Comparison of ENCODE assay signal across 20 cellular contexts in the genomic region with DNA sequence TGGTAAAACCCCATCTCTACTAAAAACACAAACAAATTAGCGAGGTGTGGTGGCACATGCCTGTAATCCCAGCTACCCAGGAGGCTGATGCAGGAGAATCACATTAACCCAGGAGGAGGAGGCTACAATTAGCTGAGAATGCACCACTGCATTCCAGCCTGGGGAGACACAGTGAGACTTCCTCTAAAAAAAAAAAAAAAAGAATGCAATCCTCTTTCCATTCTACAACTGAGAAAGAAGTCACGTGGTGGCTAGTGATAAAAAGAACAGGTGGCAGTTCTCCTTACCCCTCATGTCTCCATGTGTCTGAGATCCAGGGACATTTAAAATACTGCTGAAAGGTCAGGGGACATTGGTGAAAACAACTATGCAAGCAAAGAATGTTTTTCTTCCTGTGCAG. TPM values are rescaled to one million over a fixed set of nuclear protein-coding genes. Genes with fewer than 3 reads are reported as not detected.
DNase-seq lines count a peak whose midpoint lies in the region; ATAC-seq and TF ChIP-seq lines count a peak whose summit lies in the region.
"Had no signal": no experiment of that assay in that cellular context is flagged by ENCODE, and none has a peak within 500 bp of the region (broad histone marks: within the 10 kb centered on the region; RNA-seq: fewer than 3 reads in every experiment).

No MANE protein-coding gene starts in this region.

- H3K9me3 ChIP-seq in upper lobe of right lung, result no peaks in the 10 kb centered on the region
- H3K9me3 ChIP-seq: SK-N-SH had no signal

- peak; percentile 28 for DNase-seq in NCI-H82 (lab: John Stamatoyannopoulos, UW)
- no peak for DNase-seq in NCI-H82 treated with DMSO at 0.1 percent for 48 hours (lab: John Stamatoyannopoulos, UW; ENCODE audit: unreplicated experiment)
- peak; percentile 17 for DNase-seq in WTC11 (ENCODE audit: low spot score)
- peak; percentile 41 for DNase-seq in iPS-NIHi7 (ENCODE audit: extremely low spot score)
- no peak for DNase-seq in type B pancreatic cell (ENCODE audit: extremely low spot score, unreplicated experiment)
- no peak for DNase-seq in activated T-helper 2 cell treated with anti-CD3 and anti-CD28 coated beads, Interferon-gamma antibody, Interleukin-2, Interleukin-4, amounts not matched to agents 10 μg/mL and 5 μg/mL and 100 μg/mL, durations not matched to agents 14 hours and 24 hours and 36 hours (ENCODE audit: low spot score)
- no peak for DNase-seq in activated CD4-positive, CD25-positive, alpha-beta regulatory T cell (lab: John Stamatoyannopoulos, UW)
- no peak for DNase-seq in upper lobe of right lung
- DNase-seq: COR-L47, DND-41, HCEC 1CT, KBM-7, NCI-H1048, NCI-H1694, NCI-H345, NCI-H526 treated with DMSO at 0.1 percent for 48 hours, SK-N-SH had no signal

- CTCF ChIA-PET in WTC11 (lab: Charles Lee), result interaction anchor here (0.7 to 1.0 kb wide), 2 partner anchors 55 to 57 kb away, joined by 3 read pairs; no protein-coding TSS in a partner anchor

- POLR2A ChIA-PET in WTC11 (lab: Charles Lee), result no interaction called here

- peaks cover 48% of the 10 kb centered on the region for H3K27me3 Mint-ChIP-seq in WTC11 (ENCODE audit: low read depth)
- H3K27me3 Mint-ChIP-seq in type B pancreatic cell, result no peaks in the 10 kb centered on the region
- no peaks in the 10 kb centered on the region for H3K27me3 Mint-ChIP-seq in activated T-helper 2 cell treated with anti-CD3 and anti-CD28 coated beads, Interferon-gamma antibody, Interleukin-2, Interleukin-4, amounts not matched to agents 10 μg/mL and 5 μg/mL and 100 μg/mL, durations not matched to agents 14 hours and 24 hours and 36 hours (ENCODE audit: low read depth)

- TF ChIP-seq CTCF in WTC11 (IDR thresholded peaks at IDR 0.05) (no peak), type B pancreatic cell (conservative IDR thresholded peaks at IDR 0.05) (no peak), upper lobe of right lung (IDR thresholded peaks at IDR 0.05) (no peak)

- H3K9me3 Mint-ChIP-seq in WTC11 (peaks cover 12% of the 10 kb centered on the region), type B pancreatic cell (no peaks in the 10 kb centered on the region)
- H3K9me3 Mint-ChIP-seq in activated T-helper 2 cell treated with anti-CD3 and anti-CD28 coated beads, Interferon-gamma antibody, Interleukin-2, Interleukin-4, amounts not matched to agents 10 μg/mL and 5 μg/mL and 100 μg/mL, durations not matched to agents 14 hours and 24 hours and 36 hours, result no peaks in the 10 kb centered on the region

- no peak overlapping the region for H3K27ac ChIP-seq in upper lobe of right lung
- H3K27ac ChIP-seq: C4-2B had no signal

- H3K36me3 ChIP-seq in upper lobe of right lung, result no peaks in the 10 kb centered on the region

- H3K36me3 Mint-ChIP-seq in WTC11, result no peaks in the 10 kb centered on the region
- H3K36me3 Mint-ChIP-seq in type B pancreatic cell, result no peaks in the 10 kb centered on the region
- H3K36me3 Mint-ChIP-seq in activated T-helper 2 cell treated with anti-CD3 and anti-CD28 coated beads, Interferon-gamma antibody, Interleukin-2, Interleukin-4, amounts not matched to agents 10 μg/mL and 5 μg/mL and 100 μg/mL, durations not matched to agents 14 hours and 24 hours and 36 hours (ENCODE audit: low read depth), result no peaks in the 10 kb centered on the region

- H3K4me1 ChIP-seq in upper lobe of right lung, result no peaks in the 10 kb centered on the region

- H3K4me3 ChIP-seq in upper lobe of right lung, result no peak overlapping the region

- ATAC-seq in WTC11 (peak; percentile 97), upper lobe of right lung (no peak)
- ATAC-seq: Panc1, Right ventricle myocardium inferior had no signal

- no peak overlapping the region for H3K4me3 Mint-ChIP-seq in WTC11
- H3K4me3 Mint-ChIP-seq in type B pancreatic cell, result no peak overlapping the region
- H3K4me3 Mint-ChIP-seq in activated T-helper 2 cell treated with anti-CD3 and anti-CD28 coated beads, Interferon-gamma antibody, Interleukin-2, Interleukin-4, amounts not matched to agents 10 μg/mL and 5 μg/mL and 100 μg/mL, durations not matched to agents 14 hours and 24 hours and 36 hours (ENCODE audit: low read depth), result no peak overlapping the region

- peak overlapping the region; percentile 57 for H3K27ac Mint-ChIP-seq in WTC11
- H3K27ac Mint-ChIP-seq in type B pancreatic cell, result peak overlapping the region; percentile 70
- no peak overlapping the region for H3K27ac Mint-ChIP-seq in activated T-helper 2 cell treated with anti-CD3 and anti-CD28 coated beads, Interferon-gamma antibody, Interleukin-2, Interleukin-4, amounts not matched to agents 10 μg/mL and 5 μg/mL and 100 μg/mL, durations not matched to agents 14 hours and 24 hours and 36 hours

- no peaks in the 10 kb centered on the region for H3K27me3 ChIP-seq in upper lobe of right lung

- intact Hi-C loops in activated T-helper 2 cell treated with anti-CD3 and anti-CD28 coated beads, Interferon-gamma antibody, Interleukin-2, Interleukin-4, amounts not matched to agents 10 μg/mL and 5 μg/mL and 100 μg/mL, durations not matched to agents 14 hours and 24 hours and 36 hours (cut with micrococcal nuclease), result no loop called here
- intact Hi-C loops in upper lobe of right lung (cut with DNase I), result no loop called here

- H3K4me1 Mint-ChIP-seq in WTC11 (peaks cover 19% of the 10 kb centered on the region), type B pancreatic cell (ENCODE audit: unreplicated experiment) (no peaks in the 10 kb centered on the region)
- H3K4me1 Mint-ChIP-seq in activated T-helper 2 cell treated with anti-CD3 and anti-CD28 coated beads, Interferon-gamma antibody, Interleukin-2, Interleukin-4, amounts not matched to agents 10 μg/mL and 5 μg/mL and 100 μg/mL, durations not matched to agents 14 hours and 24 hours and 36 hours (ENCODE audit: low read depth), result no peaks in the 10 kb centered on the region

TF ChIP-seq in WTC11, 78 proteins besides CTCF, POLR2A, EP300 and RAD21 (continues in another document):
- TF ChIP-seq ATF1 (CRISPR knock-in tag; IDR thresholded peaks at IDR 0.05), result no peak
- TF ChIP-seq, protein P1, sequence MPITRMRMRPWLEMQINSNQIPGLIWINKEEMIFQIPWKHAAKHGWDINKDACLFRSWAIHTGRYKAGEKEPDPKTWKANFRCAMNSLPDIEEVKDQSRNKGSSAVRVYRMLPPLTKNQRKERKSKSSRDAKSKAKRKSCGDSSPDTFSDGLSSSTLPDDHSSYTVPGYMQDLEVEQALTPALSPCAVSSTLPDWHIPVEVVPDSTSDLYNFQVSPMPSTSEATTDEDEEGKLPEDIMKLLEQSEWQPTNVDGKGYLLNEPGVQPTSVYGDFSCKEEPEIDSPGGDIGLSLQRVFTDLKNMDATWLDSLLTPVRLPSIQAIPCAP (CRISPR knock-in tag; IDR thresholded peaks at IDR 0.05), result no peak
- TF ChIP-seq KAT7 (CRISPR knock-in tag; IDR thresholded peaks at IDR 0.05; ENCODE audit: borderline replicate concordance), result no peak
- TF ChIP-seq RORB (CRISPR knock-in tag; IDR thresholded peaks at IDR 0.05), result no peak
- TF ChIP-seq ZNF121 (CRISPR knock-in tag; IDR thresholded peaks at IDR 0.05), result no peak
- TF ChIP-seq NFATC4 (CRISPR knock-in tag; IDR thresholded peaks at IDR 0.05), result no peak
- TF ChIP-seq ZNF396 (CRISPR knock-in tag; IDR thresholded peaks at IDR 0.05; ENCODE audit: borderline replicate concordance), result no peak
- TF ChIP-seq FOXK1 (CRISPR knock-in tag; IDR thresholded peaks at IDR 0.05), result no peak
- TF ChIP-seq, protein P2, sequence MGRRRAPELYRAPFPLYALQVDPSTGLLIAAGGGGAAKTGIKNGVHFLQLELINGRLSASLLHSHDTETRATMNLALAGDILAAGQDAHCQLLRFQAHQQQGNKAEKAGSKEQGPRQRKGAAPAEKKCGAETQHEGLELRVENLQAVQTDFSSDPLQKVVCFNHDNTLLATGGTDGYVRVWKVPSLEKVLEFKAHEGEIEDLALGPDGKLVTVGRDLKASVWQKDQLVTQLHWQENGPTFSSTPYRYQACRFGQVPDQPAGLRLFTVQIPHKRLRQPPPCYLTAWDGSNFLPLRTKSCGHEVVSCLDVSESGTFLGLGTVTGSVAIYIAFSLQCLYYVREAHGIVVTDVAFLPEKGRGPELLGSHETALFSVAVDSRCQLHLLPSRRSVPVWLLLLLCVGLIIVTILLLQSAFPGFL (CRISPR knock-in tag; IDR thresholded peaks at IDR 0.05; ENCODE audit: borderline replicate concordance), result no peak
- TF ChIP-seq, protein P3, sequence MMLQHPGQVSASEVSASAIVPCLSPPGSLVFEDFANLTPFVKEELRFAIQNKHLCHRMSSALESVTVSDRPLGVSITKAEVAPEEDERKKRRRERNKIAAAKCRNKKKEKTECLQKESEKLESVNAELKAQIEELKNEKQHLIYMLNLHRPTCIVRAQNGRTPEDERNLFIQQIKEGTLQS (CRISPR knock-in tag; conservative IDR thresholded peaks at IDR 0.05), result no peak
- TF ChIP-seq ZNF263 (CRISPR knock-in tag; IDR thresholded peaks at IDR 0.05; ENCODE audit: low read depth), result no peak
- no peak for TF ChIP-seq JAZF1 (CRISPR knock-in tag; IDR thresholded peaks at IDR 0.05)
- no peak for TF ChIP-seq CREB1 (CRISPR knock-in tag; IDR thresholded peaks at IDR 0.05)
- no peak for TF ChIP-seq MXD4 (CRISPR knock-in tag; IDR thresholded peaks at IDR 0.05; ENCODE audit: borderline replicate concordance)
- no peak for TF ChIP-seq ZBTB21 (CRISPR knock-in tag; IDR thresholded peaks at IDR 0.05; ENCODE audit: borderline replicate concordance)
- no peak for TF ChIP-seq NR1H2 (CRISPR knock-in tag; IDR thresholded peaks at IDR 0.05)
- no peak for TF ChIP-seq TP53 (CRISPR knock-in tag; IDR thresholded peaks at IDR 0.05)
- no peak for TF ChIP-seq ZNF416 (CRISPR knock-in tag; IDR thresholded peaks at IDR 0.05)
- TF ChIP-seq, protein P4, sequence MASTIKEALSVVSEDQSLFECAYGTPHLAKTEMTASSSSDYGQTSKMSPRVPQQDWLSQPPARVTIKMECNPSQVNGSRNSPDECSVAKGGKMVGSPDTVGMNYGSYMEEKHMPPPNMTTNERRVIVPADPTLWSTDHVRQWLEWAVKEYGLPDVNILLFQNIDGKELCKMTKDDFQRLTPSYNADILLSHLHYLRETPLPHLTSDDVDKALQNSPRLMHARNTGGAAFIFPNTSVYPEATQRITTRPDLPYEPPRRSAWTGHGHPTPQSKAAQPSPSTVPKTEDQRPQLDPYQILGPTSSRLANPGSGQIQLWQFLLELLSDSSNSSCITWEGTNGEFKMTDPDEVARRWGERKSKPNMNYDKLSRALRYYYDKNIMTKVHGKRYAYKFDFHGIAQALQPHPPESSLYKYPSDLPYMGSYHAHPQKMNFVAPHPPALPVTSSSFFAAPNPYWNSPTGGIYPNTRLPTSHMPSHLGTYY (CRISPR knock-in tag; IDR thresholded peaks at IDR 0.05), result no peak

RNA-seq across cellular contexts. Expression of a gene that starts 24.4 kb away (rescaled TPM):
- total RNA-seq in WTC11 (2021), result 0.74 to 1.2 TPM (median 0.85 TPM) in 3 replicates
- 4.1 and 13.3 TPM in 2 replicates for total RNA-seq in type B pancreatic cell (ENCODE audit: low replicate concordance)
- total RNA-seq in activated T-helper 2 cell treated with anti-CD3 and anti-CD28 coated beads, Interferon-gamma antibody, Interleukin-2, Interleukin-4, amounts not matched to agents 10 μg/mL and 5 μg/mL and 100 μg/mL, durations not matched to agents 14 hours and 24 hours and 36 hours, result not detected in 2 replicates
- 13.4 TPM for total RNA-seq in upper lobe of right lung
- total RNA-seq: Right ventricle myocardium inferior had no signal

Comparison
In these comparisons a context has a peak if more than half of its experiments do, and no peak if none do; other contexts are left out.
1. DNase-seq: peak in NCI-H82 (single experiment), WTC11 (single experiment) and iPS-NIHi7 (single experiment); none in NCI-H82 treated with DMSO at 0.1 percent for 48 hours (single experiment), type B pancreatic cell (single experiment), activated T-helper 2 cell treated with anti-CD3 and anti-CD28 coated beads, Interferon-gamma antibody, Interleukin-2, Interleukin-4, amounts not matched to agents 10 μg/mL and 5 μg/mL and 100 μg/mL, durations not matched to agents 14 hours and 24 hours and 36 hours (single experiment), activated CD4-positive, CD25-positive, alpha-beta regulatory T cell (0 of 4) and upper lobe of right lung (single experiment).